In genomic region chr1:76668046-76668445, GRCh38 we compare ENCODE assay signal across 13 cellular contexts.
DNase-seq lines count a peak whose midpoint lies in the region; ATAC-seq and TF ChIP-seq lines count a peak whose summit lies in the region.
"Had no signal": no experiment of that assay in that cellular context is flagged by ENCODE, and none has a peak within 500 bp of the region (broad histone marks: within the 10 kb centered on the region; RNA-seq: fewer than 3 reads in every experiment).

No MANE protein-coding gene starts in this region.

- H2AFZ ChIP-seq in SK-N-SH (ENCODE audit: low read depth): no peak overlapping the region

- no peaks in the 10 kb centered on the region for H3K9me2 ChIP-seq in SK-N-SH

- H3K36me3 Mint-ChIP-seq in nephron progenitor cell (ENCODE audit: low read depth): peaks cover 7% of the 10 kb centered on the region
- H3K36me3 Mint-ChIP-seq: IgD-negative memory B cell had no signal

- WGBS in SK-N-SH (ENCODE audit: low lambda C conversion rate): 83% methylated on average over 5 of the region's 5 CpGs

- no peaks in the 10 kb centered on the region for H3K27me3 ChIP-seq in SK-N-SH (ENCODE audit: insufficient read depth)

- TF ChIP-seq EP300 in SK-N-SH (IDR thresholded peaks at IDR 0.05; ENCODE audit: borderline replicate concordance in 1 of 2, low read depth in 1 of 2, low read length in 1 of 2): no peak

- no peak overlapping the region for H3K9ac ChIP-seq in SK-N-SH

- no peaks in the 10 kb centered on the region for H3K36me3 ChIP-seq in SK-N-SH (replicated peaks in 1 of 2; ENCODE audit: control insufficient read depth in 1 of 2, insufficient read depth in 2 of 2, low read length in 1 of 2)

- POLR2A ChIA-PET in SK-N-SH (lab: Yijun Ruan, JAX): no interaction called here

- H3K27ac ChIP-seq in SK-N-SH (ENCODE audit: low read depth in 2 of 2, low read length in 1 of 2): no peak overlapping the region

- no peak for TF ChIP-seq RAD21 in SK-N-SH (IDR thresholded peaks at IDR 0.05; ENCODE audit: low read length)

- TF ChIP-seq CTCF in LNCaP clone FGC (IDR thresholded peaks at IDR 0.05; ENCODE audit: control insufficient read depth, extremely low read depth, insufficient read depth) (no peak), nephron progenitor cell (IDR thresholded peaks at IDR 0.05) (no peak), SK-N-SH (IDR thresholded peaks at IDR 0.05) (no peak)

- H3K9me3 Mint-ChIP-seq in nephron progenitor cell: peaks cover 17% of the 10 kb centered on the region

- no peaks in the 10 kb centered on the region for H3K9me3 ChIP-seq in SK-N-SH

- H3K4me3 Mint-ChIP-seq in nephron progenitor cell: peak overlapping the region; percentile 5
- H3K4me3 Mint-ChIP-seq: central memory CD8-positive, alpha-beta T cell had no signal

- H3K79me2 ChIP-seq in SK-N-SH (ENCODE audit: insufficient read depth): no peaks in the 10 kb centered on the region

- H3K4me1 ChIP-seq in SK-N-SH (ENCODE audit: control insufficient read depth in 1 of 2, insufficient read depth in 2 of 2, low read depth in 1 of 2, low read length in 1 of 2): no peaks in the 10 kb centered on the region; a peak in 1 of 4 replicates

- H3K4me2 ChIP-seq in SK-N-SH: no peak overlapping the region

- H4K20me1 ChIP-seq in SK-N-SH (ENCODE audit: insufficient read depth): no peaks in the 10 kb centered on the region

- peaks cover 34% of the 10 kb centered on the region for H3K4me1 Mint-ChIP-seq in nephron progenitor cell
- H3K4me1 Mint-ChIP-seq: central memory CD8-positive, alpha-beta T cell had no signal

- DNase-seq in LNCaP clone FGC (ENCODE audit: low read depth) (peak; percentile 15), nephron progenitor cell (peak; percentile 43), NK-92 (lab: John Stamatoyannopoulos, UW; ENCODE audit: unreplicated experiment) (no peak), SK-N-SH (no peak), Right ventricle myocardium inferior (ENCODE audit: missing footprints) (no peak)
- DNase-seq in activated T-cell treated with anti-CD3 and anti-CD28 coated beads, Interleukin-2, amount 50 U/mL, for 48 hours: no peak
- DNase-seq: activated CD4-positive, alpha-beta T cell treated with anti-CD3 and anti-CD28 coated beads for 48 hours; GDM1; stimulated activated naive CD8-positive, alpha-beta T cell treated with anti-CD3 and anti-CD28 coated beads, Interleukin-15, Interleukin-2, amounts not matched to agents 100 U/mL and 50 U/mL, for 24 hours had no signal

- H3K27me3 Mint-ChIP-seq in nephron progenitor cell (ENCODE audit: low read depth, poor library complexity): no peaks in the 10 kb centered on the region
- H3K27me3 Mint-ChIP-seq: central memory CD8-positive, alpha-beta T cell; IgD-negative memory B cell had no signal

- no peaks in the 10 kb centered on the region for H3F3A ChIP-seq in SK-N-SH (replicated peaks; ENCODE audit: insufficient read depth)

- intact Hi-C loops in Right ventricle myocardium inferior (cut with DNase I): no loop called here

- ATAC-seq in GM18873 (IDR thresholded peaks at IDR 0.05; ENCODE audit: low FRiP score, unreplicated experiment): peak; percentile 91
- peak; percentile 91 for ATAC-seq in HG02610 (IDR thresholded peaks at IDR 0.05; ENCODE audit: unreplicated experiment)
- ATAC-seq in Right ventricle myocardium inferior: no peak
- ATAC-seq: stimulated activated naive CD8-positive, alpha-beta T cell treated with anti-CD3 and anti-CD28 coated beads, Interleukin-15, Interleukin-2, amounts not matched to agents 100 U/mL and 50 U/mL, for 24 hours had no signal

- H3K4me3 ChIP-seq in LNCaP clone FGC (ENCODE audit: low read depth, low read length) (no peak overlapping the region), SK-N-SH (ENCODE audit: low read depth in 2 of 2, low read length in 1 of 2) (no peak overlapping the region)

- CTCF ChIA-PET in SK-N-SH (lab: Yijun Ruan, JAX): no interaction called here

- peak overlapping the region; percentile 94 for H3K27ac Mint-ChIP-seq in nephron progenitor cell

TF ChIP-seq in SK-N-SH, 30 proteins besides CTCF, POLR2A, EP300 and RAD21:
- TF ChIP-seq RCOR1 (IDR thresholded peaks at IDR 0.05; ENCODE audit: low read length) (no peak), RFX5 (IDR thresholded peaks at IDR 0.05; ENCODE audit: low read length) (no peak), NFIC (IDR thresholded peaks at IDR 0.05; ENCODE audit: borderline replicate concordance) (no peak), USF2 (IDR thresholded peaks at IDR 0.05; ENCODE audit: borderline replicate concordance, low read depth, low read length) (no peak), TAF1 (IDR thresholded peaks at IDR 0.05; ENCODE audit: borderline replicate concordance, low read depth, low read length) (no peak), SMC3 (IDR thresholded peaks at IDR 0.05; ENCODE audit: low read depth, low read length) (no peak), CHD2 (IDR thresholded peaks at IDR 0.05; ENCODE audit: low read length, partially characterized antibody) (no peak), ELF1 (IDR thresholded peaks at IDR 0.05) (no peak), MXI1 (IDR thresholded peaks at IDR 0.05; ENCODE audit: low read depth, low read length) (no peak)

Comparison
In these comparisons a context has a peak if more than half of its experiments do, and no peak if none do; other contexts are left out.
1. DNase-seq: peak in LNCaP clone FGC (single experiment) and nephron progenitor cell (single experiment); none in NK-92 (single experiment), SK-N-SH (single experiment), Right ventricle myocardium inferior (single experiment) and activated T-cell treated with anti-CD3 and anti-CD28 coated beads, Interleukin-2, amount 50 U/mL, for 48 hours (0 of 2).